17 cellular contexts compared by ENCODE assay signal in genomic region chr2:120647487-120647886, GRCh38.
DNase-seq lines count a peak whose midpoint lies in the region; ATAC-seq and TF ChIP-seq lines count a peak whose summit lies in the region.
"Had no signal": no experiment of that assay in that cellular context is flagged by ENCODE, and none has a peak within 500 bp of the region (broad histone marks: within the 10 kb centered on the region; RNA-seq: fewer than 3 reads in every experiment).

No MANE protein-coding gene starts in this region.

- no peaks in the 10 kb centered on the region for H3K9me2 ChIP-seq in HCT116 (ENCODE audit: insufficient read depth)

- H3K4me3 ChIP-seq in AG04449 (ENCODE audit: low read depth, low read length), result no peak overlapping the region
- no peak overlapping the region for H3K4me3 ChIP-seq in HCT116 (replicated peaks in 1 of 2; ENCODE audit: low read depth in 1 of 2, low read length in 2 of 2)
- no peak overlapping the region for H3K4me3 ChIP-seq in astrocyte of the spinal cord (ENCODE audit: low read depth, low read length)
- H3K4me3 ChIP-seq: cardiac muscle cell had no signal

- ATAC-seq in HCT116, result no peak
- no peak for ATAC-seq in esophagus mucosa
- ATAC-seq: left ventricle myocardium superior, natural killer cell, Right ventricle myocardium inferior had no signal

- DNase-seq in AG04449 (ENCODE audit: low read depth, low spot score), result peak; percentile 47
- peak; percentile 21 for DNase-seq in HCT116 (ENCODE audit: low read depth, low spot score)
- DNase-seq in astrocyte of the spinal cord (ENCODE audit: low read depth, low spot score), result peak; percentile 20
- DNase-seq in iris pigment epithelial cell (ENCODE audit: low read depth), result peak; percentile 13
- DNase-seq in cardiac septum (ENCODE audit: low spot score), result no peak
- DNase-seq in NCI-H345 (lab: John Stamatoyannopoulos, UW), result no peak
- DNase-seq in stimulated activated CD4-positive, alpha-beta T cell treated with anti-CD3 and anti-CD28 coated beads, Interleukin-2, amount 100 ng/mL, for 24 hours, result no peak
- DNase-seq: activated CD4-positive, alpha-beta T cell treated with anti-CD3 and anti-CD28 coated beads for 1 hour; activated CD8-positive, alpha-beta memory T cell treated with anti-CD3 and anti-CD28 coated beads, Interleukin-2, amount 50 U/mL, for 4 hours; activated naive CD4-positive, alpha-beta T cell; DMS153; left ventricle myocardium superior; natural killer cell; NCI-H1092 had no signal

- H3K27ac ChIP-seq in HCT116 (ENCODE audit: low read depth, low read length), result no peak overlapping the region
- H3K27ac ChIP-seq: cardiac muscle cell had no signal

- H4K20me1 ChIP-seq in HCT116 (ENCODE audit: insufficient read depth), result no peaks in the 10 kb centered on the region

- CTCF ChIA-PET in AG04449 (lab: Yijun Ruan, JAX) (interaction anchor here (0.9 kb wide), 1 partner anchor 27 kb away, joined by 3 read pairs; no protein-coding TSS in a partner anchor), HCT116 (lab: Charles Lee) (no interaction called here)

- H3K9ac ChIP-seq in HCT116 (ENCODE audit: low read length), result no peak overlapping the region

- POLR2A ChIA-PET in AG04449 (lab: Yijun Ruan, JAX), result no interaction called here
- POLR2A ChIA-PET in HCT116 (lab: Charles Lee), result no interaction called here

- peaks cover 0 to 5% of the 10 kb centered on the region in 2 experiments; a peak in 1 of 4 replicates for H3K4me1 ChIP-seq in HCT116 (ENCODE audit: control insufficient read depth in 1 of 2, insufficient read depth in 2 of 2, low read length in 2 of 2)

- no peaks in the 10 kb centered on the region for H3K79me2 ChIP-seq in HCT116 (ENCODE audit: insufficient read depth, low read length)

- RAD21 ChIA-PET in HCT116 (lab: Charles Lee; ENCODE audit: low non-redundant PET in 1 of 2, low total read pairs in 2 of 2, uncharacterized antibody in 2 of 2, unreplicated experiment in 2 of 2), result no interaction called here

- in situ Hi-C loops in astrocyte of the spinal cord (cut with HindIII; ENCODE audit: low sequenced_read_pairs), result no loop called here

- TF ChIP-seq CTCF in AG04449 (IDR thresholded peaks at IDR 0.05; ENCODE audit: insufficient read depth, low read length, missing control alignments), result no peak
- TF ChIP-seq CTCF in HCT116 (IDR thresholded peaks at IDR 0.05 in 2 of 3, conservative IDR thresholded peaks at IDR 0.05 in 1 of 3; ENCODE audit: borderline replicate concordance in 1 of 3, insufficient read depth in 1 of 3, low read depth in 2 of 3, low read length in 2 of 3), result no peak
- no peak for TF ChIP-seq CTCF in astrocyte of the spinal cord (IDR thresholded peaks at IDR 0.05; ENCODE audit: low read depth, low read length)

- H2AFZ ChIP-seq in HCT116 (ENCODE audit: low read depth, low read length, poor library complexity, severe bottlenecking), result no peak overlapping the region

- no peak for TF ChIP-seq RAD21 in HCT116 (IDR thresholded peaks at IDR 0.05; ENCODE audit: low read depth)

- no peak overlapping the region for H3K4me2 ChIP-seq in HCT116 (ENCODE audit: low read length)

- intact Hi-C loops in HCT116 (cut with micrococcal nuclease) (no loop called here), cardiac septum (cut with DNase I) (no loop called here)

- H3K27me3 ChIP-seq in HCT116 (ENCODE audit: insufficient read depth, low read length), result no peaks in the 10 kb centered on the region

- no TSS peak for BruUV-seq in HCT116 (replicated peaks; lab: Mats Ljungman, UMichigan)

- H3K36me3 ChIP-seq in HCT116 (ENCODE audit: control insufficient read depth in 1 of 2, insufficient read depth in 2 of 2, low read length in 2 of 2), result no peaks in the 10 kb centered on the region
- H3K36me3 ChIP-seq: cardiac muscle cell had no signal

- H3K9me3 ChIP-seq in HCT116 (ENCODE audit: control insufficient read depth in 1 of 2, insufficient read depth in 1 of 2, low read depth in 1 of 2, low read length in 2 of 2), result peaks cover 4 to 8% of the 10 kb centered on the region in 2 experiments; a peak in 2 of 4 replicates

- no peak for TF ChIP-seq POLR2A in HCT116 (IDR thresholded peaks at IDR 0.05; ENCODE audit: borderline replicate concordance, extremely low read depth, insufficient read depth, insufficient read length)

TF ChIP-seq in HCT116, 20 proteins besides CTCF, POLR2A, EP300 and RAD21:
- TF ChIP-seq MAX (IDR thresholded peaks at IDR 0.05), result no peak
- TF ChIP-seq CEBPB (IDR thresholded peaks at IDR 0.05; ENCODE audit: low read depth), result no peak
- TF ChIP-seq REST (IDR thresholded peaks at IDR 0.05; ENCODE audit: low read depth), result no peak
- no peak for TF ChIP-seq EGR1 (IDR thresholded peaks at IDR 0.05; ENCODE audit: low read depth)
- no peak for TF ChIP-seq EZH2 (IDR thresholded peaks at IDR 0.05)
- TF ChIP-seq FOSL1 (IDR thresholded peaks at IDR 0.05; ENCODE audit: low read depth), result peak; percentile 12; the same call in 1 of the 2 replicates
- TF ChIP-seq EZH2phosphoT487 (IDR thresholded peaks at IDR 0.05; ENCODE audit: borderline replicate concordance), result no peak

Comparison
In these comparisons a context has a peak if more than half of its experiments do, and no peak if none do; other contexts are left out.
1. DNase-seq: peak in AG04449 (single experiment), HCT116 (single experiment), astrocyte of the spinal cord (single experiment) and iris pigment epithelial cell (single experiment); none in cardiac septum (single experiment), NCI-H345 (single experiment) and stimulated activated CD4-positive, alpha-beta T cell treated with anti-CD3 and anti-CD28 coated beads, Interleukin-2, amount 100 ng/mL, for 24 hours (0 of 2).